In the genomic region with DNA sequence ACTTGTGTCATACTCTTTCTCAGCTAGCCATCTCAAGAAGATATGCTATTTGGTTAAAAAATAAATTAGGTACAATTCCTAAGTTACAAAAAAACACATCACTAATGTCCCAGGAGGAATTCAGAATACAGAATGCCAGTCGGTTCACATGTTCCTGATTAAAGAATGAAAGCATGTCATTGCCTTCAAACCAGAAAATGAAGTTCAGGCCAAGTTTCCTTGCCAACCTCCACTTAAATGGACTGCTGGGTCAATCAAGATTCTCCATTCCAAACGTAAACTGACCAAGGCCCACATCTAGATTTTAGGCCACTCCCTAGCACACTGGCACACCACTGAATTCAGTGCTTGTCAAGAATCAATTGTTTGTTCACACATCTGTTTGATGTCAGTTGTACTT, we compare ENCODE assay signal across 1 cellular context.
TF ChIP-seq lines count a peak whose summit lies in the region.

No MANE protein-coding gene starts in this region.

TF ChIP-seq in HEK293T, 16 proteins besides CTCF, POLR2A, EP300 and RAD21:
- no peak for TF ChIP-seq TARDBP (IDR thresholded peaks at IDR 0.05)
- TF ChIP-seq ELF4 (IDR thresholded peaks at IDR 0.05): no peak
- no peak for TF ChIP-seq NFRKB (IDR thresholded peaks at IDR 0.05)
- TF ChIP-seq ARNT (IDR thresholded peaks at IDR 0.05): no peak
- TF ChIP-seq ZNF384 (IDR thresholded peaks at IDR 0.05): no peak
- no peak for TF ChIP-seq FOXK2 (IDR thresholded peaks at IDR 0.05)
- TF ChIP-seq BHLHE40 (IDR thresholded peaks at IDR 0.05; ENCODE audit: borderline replicate concordance): no peak
- TF ChIP-seq, protein P1, sequence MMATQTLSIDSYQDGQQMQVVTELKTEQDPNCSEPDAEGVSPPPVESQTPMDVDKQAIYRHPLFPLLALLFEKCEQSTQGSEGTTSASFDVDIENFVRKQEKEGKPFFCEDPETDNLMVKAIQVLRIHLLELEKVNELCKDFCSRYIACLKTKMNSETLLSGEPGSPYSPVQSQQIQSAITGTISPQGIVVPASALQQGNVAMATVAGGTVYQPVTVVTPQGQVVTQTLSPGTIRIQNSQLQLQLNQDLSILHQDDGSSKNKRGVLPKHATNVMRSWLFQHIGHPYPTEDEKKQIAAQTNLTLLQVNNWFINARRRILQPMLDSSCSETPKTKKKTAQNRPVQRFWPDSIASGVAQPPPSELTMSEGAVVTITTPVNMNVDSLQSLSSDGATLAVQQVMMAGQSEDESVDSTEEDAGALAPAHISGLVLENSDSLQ (IDR thresholded peaks at IDR 0.05): no peak
- no peak for TF ChIP-seq CTBP1 (IDR thresholded peaks at IDR 0.05; ENCODE audit: borderline replicate concordance)
- no peak for TF ChIP-seq L3MBTL2 (conservative IDR thresholded peaks at IDR 0.05)
